ENCODE assay signal across 19 cellular contexts in the genomic region with DNA sequence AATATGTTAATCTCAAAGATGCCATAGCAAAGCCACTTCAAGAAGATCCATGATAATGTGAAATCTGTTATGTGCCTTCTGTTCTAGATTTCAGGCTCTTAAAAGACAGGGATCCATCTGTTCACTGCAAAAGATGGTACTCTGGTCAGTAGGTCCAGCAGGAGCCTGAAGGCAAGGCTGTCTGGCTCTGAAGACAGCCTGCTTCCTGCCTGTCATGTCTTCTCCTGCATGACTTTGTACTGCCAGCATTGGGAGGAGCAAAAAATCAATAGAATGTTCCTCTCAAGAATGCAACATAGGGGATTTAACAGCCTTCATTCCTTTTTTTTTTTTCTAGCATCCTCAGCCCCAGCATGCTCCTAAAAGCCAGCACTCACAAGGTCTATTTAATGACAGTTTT.
DNase-seq lines count a peak whose midpoint lies in the region; ATAC-seq and FAIRE-seq lines count a peak whose summit lies in the region.
"Had no signal": no experiment of that assay in that cellular context is flagged by ENCODE, and none has a peak within 500 bp of the region (broad histone marks: within the 10 kb centered on the region; RNA-seq: fewer than 3 reads in every experiment).

No MANE protein-coding gene starts in this region.

- DNase-seq in NCI-H524 treated with DMSO at 0.1 percent for 48 hours (lab: John Stamatoyannopoulos, UW) (peak; percentile 69), medulla oblongata (ENCODE audit: extremely low spot score) (peak; percentile 24), hepatic stellate cell (ENCODE audit: low spot score) (no peak), RCC 7860 (ENCODE audit: low spot score) (no peak)
- DNase-seq: Caco-2; CD4-positive, alpha-beta T cell; DMS153; NCI-H1105 treated with DMSO at 0.1 percent for 48 hours; NCI-H1694 treated with DMSO at 0.1 percent for 48 hours; NCI-H748 treated with DMSO at 0.1 percent for 48 hours had no signal

- no peak for ATAC-seq in activated CD4-positive, CD25-positive, alpha-beta regulatory T cell treated with anti-CD3 and anti-CD28 coated beads, Interleukin-2, amount 50 U/mL, for 24 hours
- ATAC-seq: Right ventricle myocardium inferior had no signal

- FAIRE-seq in RCC 7860 (lab: Jason Lieb, UNC), result no peak
- FAIRE-seq: G401.6, GM19239, H54 had no signal

- H3K27ac ChIP-seq in cingulate gyrus (ENCODE audit: low read depth, low read length), result peak overlapping the region; percentile 88
- peak overlapping the region; percentile 78 for H3K27ac ChIP-seq in temporal lobe (ENCODE audit: low read depth, low read length)
- H3K27ac ChIP-seq: BLaER1, SJSA1 had no signal

Comparison
In these comparisons a context has a peak if more than half of its experiments do, and no peak if none do; other contexts are left out.
1. DNase-seq: peak in NCI-H524 treated with DMSO at 0.1 percent for 48 hours (single experiment) and medulla oblongata (single experiment); none in hepatic stellate cell (single experiment) and RCC 7860 (single experiment).